Comparison of ENCODE assay signal across 20 cellular contexts in the genomic region with DNA sequence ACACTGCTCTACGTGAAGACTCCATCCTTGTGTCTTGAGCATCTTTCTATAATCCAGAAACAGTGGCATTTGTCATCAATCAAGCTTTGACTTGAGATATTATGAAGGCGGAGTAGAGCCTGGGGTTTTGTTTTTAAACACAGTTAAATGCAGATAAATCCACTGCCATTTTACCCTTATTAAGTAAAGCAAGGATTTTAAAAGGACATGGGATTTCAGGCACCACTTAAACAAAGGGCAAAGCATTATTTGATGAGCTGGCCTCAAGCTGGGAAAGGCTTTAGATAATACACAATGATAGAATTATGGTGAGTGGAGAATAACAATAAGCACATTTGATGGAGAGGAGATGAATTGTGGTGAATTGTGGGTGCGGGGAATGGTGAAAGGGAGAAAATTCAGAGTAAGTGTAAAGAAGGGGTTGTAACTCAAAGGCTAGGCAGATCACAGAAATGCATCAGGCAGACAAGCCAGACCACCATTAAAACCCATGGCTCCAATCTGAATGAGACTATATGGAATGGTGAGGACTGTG. TPM values are rescaled to one million over a fixed set of nuclear protein-coding genes. Genes with fewer than 3 reads are reported as not detected.
DNase-seq lines count a peak whose midpoint lies in the region; TF ChIP-seq lines count a peak whose summit lies in the region.
"Had no signal": no experiment of that assay in that cellular context is flagged by ENCODE, and none has a peak within 500 bp of the region (broad histone marks: within the 10 kb centered on the region; RNA-seq: fewer than 3 reads in every experiment).

No MANE protein-coding gene starts in this region.

- peaks cover 90% of the 10 kb centered on the region for H3K27me3 Mint-ChIP-seq in Calu3 (ENCODE audit: unreplicated experiment)
- H3K27me3 Mint-ChIP-seq: CD4-positive, CD25-positive, alpha-beta regulatory T cell had no signal

- H3K4me1 ChIP-seq in colonic mucosa = no peaks in the 10 kb centered on the region
- H3K4me1 ChIP-seq: Caco-2 had no signal

- no peaks in the 10 kb centered on the region for H3K4me1 Mint-ChIP-seq in Calu3 (ENCODE audit: low read depth, unreplicated experiment)
- H3K4me1 Mint-ChIP-seq: B cell had no signal

- H3K27ac ChIP-seq in caudate nucleus (ENCODE audit: low read depth, low read length) (peak overlapping the region; percentile 22), substantia nigra (ENCODE audit: low read depth, low read length, poor library complexity, severe bottlenecking) (peak overlapping the region; percentile 44), colonic mucosa (no peak overlapping the region)
- H3K27ac ChIP-seq: HL-60 had no signal

- no peaks in the 10 kb centered on the region for H3K27me3 ChIP-seq in colonic mucosa

- no peak overlapping the region for H3K27ac Mint-ChIP-seq in Calu3 (ENCODE audit: unreplicated experiment)
- H3K27ac Mint-ChIP-seq: B cell; CD8-positive, alpha-beta memory T cell; GM23338; HFFc6 had no signal

- no peaks in the 10 kb centered on the region for H3K36me3 ChIP-seq in colonic mucosa

- H3K4me3 Mint-ChIP-seq in Calu3 (ENCODE audit: low read depth, unreplicated experiment) = no peak overlapping the region
- H3K4me3 Mint-ChIP-seq: B cell, GM23338, HFFc6 had no signal

- no peak for TF ChIP-seq CTCF in Calu3 (IDR thresholded peaks at IDR 0.05; ENCODE audit: unreplicated experiment)
- no peak for TF ChIP-seq CTCF in colonic mucosa (IDR thresholded peaks at IDR 0.05)

- no peaks in the 10 kb centered on the region for H3K36me3 Mint-ChIP-seq in Calu3 (ENCODE audit: insufficient read depth, unreplicated experiment)
- H3K36me3 Mint-ChIP-seq: CD4-positive, CD25-positive, alpha-beta regulatory T cell; CD8-positive, alpha-beta memory T cell had no signal

- CTCF ChIA-PET in Calu3 (lab: Charles Lee) = interaction anchor here (0.6 kb wide), 1 partner anchor 74 kb away, joined by 4 read pairs; no protein-coding TSS in a partner anchor

- BruUV-seq in Calu3 (replicated peaks; lab: Mats Ljungman, UMichigan) = no TSS peak

- DNase-seq in NCI-H146 (lab: John Stamatoyannopoulos, UW) (peak; percentile 12), NCI-H146 treated with DMSO at 0.1 percent for 48 hours (lab: John Stamatoyannopoulos, UW; ENCODE audit: unreplicated experiment) (no peak), COR-L47 (lab: John Stamatoyannopoulos, UW) (peak; percentile 21), caudate nucleus (lab: John Stamatoyannopoulos, UW) (no peak), substantia nigra (lab: John Stamatoyannopoulos, UW) (no peak), Calu3 (no peak), HPDE6-E6E7 (ENCODE audit: extremely low spot score) (no peak), colonic mucosa (no peak)
- DNase-seq: 8988T; C1 segment of cervical spinal cord; Caco-2; CD4-positive, CD25-positive, alpha-beta regulatory T cell; CD8-positive, alpha-beta memory T cell; DMS79 treated with DMSO at 0.1 percent for 48 hours; GF-D8; HFFc6; IMR-90 had no signal

- no peak overlapping the region for H3K9ac ChIP-seq in colonic mucosa (ENCODE audit: low read depth in 2 of 2, low read length in 2 of 2)

- no peaks in the 10 kb centered on the region for H3K9me3 Mint-ChIP-seq in Calu3 (ENCODE audit: low read depth, unreplicated experiment)
- H3K9me3 Mint-ChIP-seq: CD8-positive, alpha-beta memory T cell; GM23338; HFFc6 had no signal

- no peaks in the 10 kb centered on the region for H3K9me3 ChIP-seq in colonic mucosa
- H3K9me3 ChIP-seq: Caco-2 had no signal

- H3K4me3 ChIP-seq in colonic mucosa = no peak overlapping the region
- H3K4me3 ChIP-seq: GM23338 had no signal

- intact Hi-C loops in Calu3 (cut with micrococcal nuclease; ENCODE audit: unreplicated experiment) = no loop called here
- intact Hi-C loops in colonic mucosa (cut with DNase I) = no loop called here

RNA-seq across cellular contexts. Expression of a gene that starts 54.9 kb away (rescaled TPM):
- total RNA-seq in Calu3 (2022) (20.4 and 22.4 TPM in 2 replicates), colonic mucosa (10 to 100 TPM; 28.0 to 61.1 TPM)

Comparison
In these comparisons a context has a peak if more than half of its experiments do, and no peak if none do; other contexts are left out.
1. DNase-seq: peak in NCI-H146 (single experiment) and COR-L47 (single experiment); none in NCI-H146 treated with DMSO at 0.1 percent for 48 hours (single experiment), caudate nucleus (0 of 61), substantia nigra (0 of 49), Calu3 (single experiment), HPDE6-E6E7 (single experiment) and colonic mucosa (single experiment).